ENCODE assay signal across 1 cellular context in genomic region chr15:75213212-75213767, GRCh38.
TF ChIP-seq lines count a peak whose summit lies in the region.

No MANE protein-coding gene starts in this region.

TF ChIP-seq in GM23338, 12 proteins besides CTCF, POLR2A, EP300 and RAD21 (continued from another document):
- TF ChIP-seq REST (IDR thresholded peaks at IDR 0.05; ENCODE audit: unreplicated experiment) (no peak), ZNF462 (CRISPR knock-in tag; IDR thresholded peaks at IDR 0.05) (no peak), CREB1 (CRISPR knock-in tag; IDR thresholded peaks at IDR 0.05; ENCODE audit: low read depth) (no peak), NANOG (IDR thresholded peaks at IDR 0.05; ENCODE audit: borderline replicate concordance) (no peak), JUNB (IDR thresholded peaks at IDR 0.05; ENCODE audit: unreplicated experiment) (no peak), POLR2AphosphoS5 (IDR thresholded peaks at IDR 0.05; ENCODE audit: low read depth) (no peak), EZH2phosphoT487 (IDR thresholded peaks at IDR 0.05; ENCODE audit: unreplicated experiment) (no peak), STAT1 (IDR thresholded peaks at IDR 0.05; ENCODE audit: unreplicated experiment) (no peak)
